20 cellular contexts compared by ENCODE assay signal in the genomic region with DNA sequence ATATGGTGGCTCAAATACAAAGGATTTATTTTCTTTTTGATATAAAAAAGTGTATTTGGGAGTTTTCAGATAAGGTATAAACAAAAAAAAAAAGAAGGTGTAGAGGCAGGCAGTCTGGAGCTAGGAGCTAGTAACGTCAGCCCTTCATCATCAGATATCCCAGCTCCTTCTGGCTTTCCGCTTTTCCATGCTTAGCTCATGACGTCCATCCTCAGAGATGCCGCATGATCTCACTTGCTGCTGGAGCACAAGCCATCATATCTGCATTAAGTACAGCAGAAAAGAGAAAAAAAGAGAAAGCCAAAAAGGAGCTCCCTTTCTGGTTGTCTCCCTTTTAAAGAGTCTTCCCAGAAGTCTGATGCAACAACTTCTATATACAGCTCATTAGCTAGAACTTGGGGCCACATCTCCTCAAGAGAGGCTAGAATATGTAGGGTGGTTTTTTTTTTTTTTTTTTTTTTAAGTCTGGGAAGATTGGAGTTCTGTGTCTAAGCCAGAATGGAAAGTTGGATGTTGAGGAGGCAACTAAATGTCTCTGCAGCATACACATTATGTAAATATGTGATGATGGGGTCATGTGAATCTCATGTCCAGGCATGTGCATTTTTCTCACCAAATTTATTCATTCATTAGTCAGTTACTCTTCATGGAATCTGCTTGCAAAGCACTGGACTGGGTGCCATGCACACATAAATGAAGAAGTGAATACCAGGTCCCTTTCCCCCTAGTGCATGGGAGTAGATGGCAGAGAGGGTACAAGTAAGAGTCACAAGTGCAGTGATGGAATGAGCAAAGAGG. TPM values are rescaled to one million over a fixed set of nuclear protein-coding genes. Genes with fewer than 3 reads are reported as not detected.
DNase-seq lines count a peak whose midpoint lies in the region; ATAC-seq and TF ChIP-seq lines count a peak whose summit lies in the region.
"Had no signal": no experiment of that assay in that cellular context is flagged by ENCODE, and none has a peak within 500 bp of the region (broad histone marks: within the 10 kb centered on the region; RNA-seq: fewer than 3 reads in every experiment).

No MANE protein-coding gene starts in this region.

- H3K4me2 ChIP-seq in neural progenitor cell, result no peak overlapping the region
- H3K4me2 ChIP-seq: BLaER1 had no signal

- no peak overlapping the region for H3K9ac ChIP-seq in neural progenitor cell
- H3K9ac ChIP-seq: BLaER1, GM23248 had no signal

- H3K4me1 ChIP-seq in foreskin keratinocyte, result peaks cover 11% of the 10 kb centered on the region
- H3K4me1 ChIP-seq in neural progenitor cell, result peaks cover 10% of the 10 kb centered on the region
- H3K4me1 ChIP-seq in esophagus muscularis mucosa, result peaks cover 10 to 15% (median 13%) of the 10 kb centered on the region in 4 donors

- TF ChIP-seq CTCF in foreskin keratinocyte (conservative IDR thresholded peaks at IDR 0.05), result no peak
- no peak for TF ChIP-seq CTCF in neural progenitor cell (IDR thresholded peaks at IDR 0.05)
- TF ChIP-seq CTCF in esophagus muscularis mucosa (IDR thresholded peaks at IDR 0.05), result no peak

- peaks cover 2% of the 10 kb centered on the region for H3K27me3 Mint-ChIP-seq in neural progenitor cell (ENCODE audit: insufficient read depth, low read depth)
- H3K27me3 Mint-ChIP-seq: CD4-positive, CD25-positive, alpha-beta regulatory T cell had no signal

- H3F3A ChIP-seq in neural progenitor cell (ENCODE audit: low read depth), result no peaks in the 10 kb centered on the region

- no peaks in the 10 kb centered on the region for H3K9me3 ChIP-seq in neural progenitor cell (ENCODE audit: low read depth)
- H3K9me3 ChIP-seq in esophagus muscularis mucosa, result no peaks in the 10 kb centered on the region

- no peak for TF ChIP-seq POLR2A in esophagus muscularis mucosa (IDR thresholded peaks at IDR 0.05; ENCODE audit: low read depth)

- H3K36me3 Mint-ChIP-seq in neural progenitor cell, result peaks cover 14% of the 10 kb centered on the region

- H3K27me3 ChIP-seq in foreskin keratinocyte (no peaks in the 10 kb centered on the region), neural progenitor cell (no peaks in the 10 kb centered on the region), esophagus muscularis mucosa (no peaks in the 10 kb centered on the region)
- H3K27me3 ChIP-seq: BLaER1 had no signal

- TF ChIP-seq EP300 in esophagus muscularis mucosa (IDR thresholded peaks at IDR 0.05), result no peak

- H2AFZ ChIP-seq in neural progenitor cell (replicated peaks), result no peak overlapping the region
- H2AFZ ChIP-seq: GM23248 had no signal

- no peak overlapping the region for H3K27ac ChIP-seq in foreskin keratinocyte
- H3K27ac ChIP-seq in neural progenitor cell, result no peak overlapping the region
- H3K27ac ChIP-seq in esophagus muscularis mucosa (replicated peaks in 1 of 4), result no peak overlapping the region
- H3K27ac ChIP-seq: BLaER1, GM23248, RWPE1 had no signal

- peak overlapping the region; percentile 65 for H3K27ac Mint-ChIP-seq in neural progenitor cell
- H3K27ac Mint-ChIP-seq: CD4-positive, CD25-positive, alpha-beta regulatory T cell had no signal

- intact Hi-C loops in esophagus muscularis mucosa (cut with DNase I), result no loop called here

- H3K4me1 Mint-ChIP-seq in neural progenitor cell, result peaks cover 41% of the 10 kb centered on the region
- H3K4me1 Mint-ChIP-seq: CD4-positive, CD25-positive, alpha-beta regulatory T cell had no signal

- H3K4me3 Mint-ChIP-seq in neural progenitor cell, result no peak overlapping the region
- H3K4me3 Mint-ChIP-seq: CD4-positive, CD25-positive, alpha-beta regulatory T cell had no signal

- ATAC-seq in foreskin keratinocyte (peak; percentile 70), HG03139 (IDR thresholded peaks at IDR 0.05; ENCODE audit: unreplicated experiment) (no peak)
- ATAC-seq: Panc1 had no signal

- H3K36me3 ChIP-seq in neural progenitor cell (no peaks in the 10 kb centered on the region), esophagus muscularis mucosa (peaks cover 0 to 6% (median 0%) of the 10 kb centered on the region in 4 donors)

- H3K79me2 ChIP-seq in neural progenitor cell (ENCODE audit: low read depth), result no peaks in the 10 kb centered on the region

- H4K20me1 ChIP-seq in neural progenitor cell (ENCODE audit: low read depth), result no peaks in the 10 kb centered on the region
- H4K20me1 ChIP-seq: BLaER1 had no signal

- WGBS in esophagus muscularis mucosa, result 88% methylated on average over 4 of the region's 4 CpGs

- no peak overlapping the region for H3K4me3 ChIP-seq in neural progenitor cell
- H3K4me3 ChIP-seq in esophagus muscularis mucosa, result no peak overlapping the region
- H3K4me3 ChIP-seq: BLaER1, GM23248, K562 had no signal

- peaks cover 20% of the 10 kb centered on the region for H3K9me3 Mint-ChIP-seq in neural progenitor cell

- peak; percentile 100 for DNase-seq in NCI-H526 (lab: John Stamatoyannopoulos, UW)
- peak; percentile 24 for DNase-seq in amniotic epithelial cell (ENCODE audit: low read depth)
- DNase-seq in foreskin keratinocyte, result peak in 1 of 2 donors; percentile 57
- DNase-seq in neural progenitor cell (ENCODE audit: low spot score), result no peak
- no peak for DNase-seq in esophagus muscularis mucosa (ENCODE audit: extremely low spot score)
- no peak for DNase-seq in activated gamma-delta T cell treated with Interleukin-2 at 50 U/mL for 16 hours
- DNase-seq: CD4-positive, CD25-positive, alpha-beta regulatory T cell; DMS53; GM23248; H7; Kasumi-1; NCI-H2029; NCI-H446 treated with DMSO at 0.1 percent for 48 hours; NCI-H69; SHP77 had no signal

RNA-seq across cellular contexts. Expression of a gene that starts 52.3 kb away (rescaled TPM):
- total RNA-seq in foreskin keratinocyte (124 and 127 TPM in 2 replicates), neural progenitor cell (ENCODE audit: low replicate concordance) (66.8 and 103 TPM in 2 replicates), esophagus muscularis mucosa (10 to 100 TPM; 58.3 to 90.5 (median 60.8) TPM)
- 80.3 and 92.1 TPM in 2 replicates for polyA plus RNA-seq in foreskin keratinocyte

Comparison
In these comparisons a context has a peak if more than half of its experiments do, and no peak if none do; other contexts are left out.
1. DNase-seq: peak in NCI-H526 (2 of 2) and amniotic epithelial cell (single experiment); none in neural progenitor cell (single experiment), esophagus muscularis mucosa (single experiment) and activated gamma-delta T cell treated with Interleukin-2 at 50 U/mL for 16 hours (single experiment).